Comparison of ENCODE assay signal across 1 cellular context in genomic region chr10:95183451-95184230, GRCh38.
TF ChIP-seq lines count a peak whose summit lies in the region.

No MANE protein-coding gene starts in this region.

TF ChIP-seq in K562, 482 proteins besides CTCF, POLR2A, EP300 and RAD21 (continued from another document and continues in another):
- TF ChIP-seq CUX1 (CRISPR knock-in tag; IDR thresholded peaks at IDR 0.05), result no peak
- no peak; the same call in 1 of the 2 replicates for TF ChIP-seq ZNF239 (CRISPR knock-in tag; IDR thresholded peaks at IDR 0.05)
- no peak for TF ChIP-seq ZNF717 (CRISPR knock-in tag; IDR thresholded peaks at IDR 0.05)
- peak; percentile 31 to 49; a peak in 2 of 4 replicates for TF ChIP-seq NONO (IDR thresholded peaks at IDR 0.05; ENCODE audit: low read depth in 2 of 2, low read length in 1 of 2)
- no peak for TF ChIP-seq HNRNPK (IDR thresholded peaks at IDR 0.05; ENCODE audit: low read depth, low read length, poor library complexity, severe bottlenecking)
- TF ChIP-seq KDM5B (IDR thresholded peaks at IDR 0.05; ENCODE audit: insufficient replicate concordance, low read depth, low read length), result peak; percentile 56
- TF ChIP-seq TAF15 (IDR thresholded peaks at IDR 0.05; ENCODE audit: low read depth, low read length), result no peak
- peak; percentile 48 for TF ChIP-seq ZBTB40 (IDR thresholded peaks at IDR 0.05)
- TF ChIP-seq ZBTB40 (CRISPR knock-in tag; IDR thresholded peaks at IDR 0.05), result no peak
- TF ChIP-seq ZNF41 (CRISPR knock-in tag; conservative IDR thresholded peaks at IDR 0.05), result no peak
- TF ChIP-seq ZNF395 (CRISPR knock-in tag; IDR thresholded peaks at IDR 0.05), result no peak
- TF ChIP-seq ZC3H4 (CRISPR knock-in tag; IDR thresholded peaks at IDR 0.05; ENCODE audit: borderline replicate concordance), result no peak
- TF ChIP-seq SIRT6 (IDR thresholded peaks at IDR 0.05; ENCODE audit: low read depth, low read length), result no peak
- 0 out of 2 replicates have a peak, but pooled peaks have one; percentile 28 for TF ChIP-seq SAFB (IDR thresholded peaks at IDR 0.05; ENCODE audit: borderline replicate concordance, low read depth, low read length)
- TF ChIP-seq ZNF232 (CRISPR knock-in tag; IDR thresholded peaks at IDR 0.05), result no peak
- TF ChIP-seq L3MBTL2 (IDR thresholded peaks at IDR 0.05), result peak; percentile 89
- TF ChIP-seq TRIM28 (IDR thresholded peaks at IDR 0.05), result no peak
- TF ChIP-seq RREB1 (CRISPR knock-in tag; IDR thresholded peaks at IDR 0.05), result peak; percentile 68; the same call in 1 of the 2 replicates
- no peak for TF ChIP-seq ZNF740 (CRISPR knock-in tag; IDR thresholded peaks at IDR 0.05)
- no peak for TF ChIP-seq ZNF740 (tag; IDR thresholded peaks at IDR 0.05)
- no peak for TF ChIP-seq ELF4 (CRISPR knock-in tag; IDR thresholded peaks at IDR 0.05)
- TF ChIP-seq CEBPZ (IDR thresholded peaks at IDR 0.05; ENCODE audit: borderline replicate concordance, low read depth, low read length), result no peak
- TF ChIP-seq ZNF551 (CRISPR knock-in tag; IDR thresholded peaks at IDR 0.05), result no peak
- TF ChIP-seq ZNF280B (CRISPR knock-in tag; IDR thresholded peaks at IDR 0.05), result no peak
